20 cellular contexts compared by ENCODE assay signal in the genomic region with DNA sequence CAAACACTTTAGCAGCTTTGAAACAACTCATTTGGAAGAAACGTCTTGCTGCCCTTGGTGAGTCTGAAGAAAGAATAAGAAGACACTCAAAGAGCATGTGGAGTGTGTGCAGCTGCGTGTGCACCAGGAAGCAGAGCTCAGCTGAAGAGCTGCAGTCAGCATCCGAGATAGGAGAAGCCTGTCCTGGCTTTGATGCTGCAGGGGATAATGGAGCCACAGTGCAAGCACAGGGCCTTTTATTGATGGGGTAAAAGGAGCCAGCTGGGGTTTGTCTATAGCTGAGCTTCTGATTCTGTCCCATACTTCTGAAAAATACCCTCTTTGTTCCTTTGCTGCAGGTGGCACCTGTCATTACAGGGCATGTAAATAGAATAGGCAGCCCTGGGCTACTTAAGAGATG.
DNase-seq lines count a peak whose midpoint lies in the region; ATAC-seq and TF ChIP-seq lines count a peak whose summit lies in the region.
"Had no signal": no experiment of that assay in that cellular context is flagged by ENCODE, and none has a peak within 500 bp of the region (broad histone marks: within the 10 kb centered on the region; RNA-seq: fewer than 3 reads in every experiment).

No MANE protein-coding gene starts in this region.

- no peaks in the 10 kb centered on the region for H3K9me3 ChIP-seq in MM.1S (replicated peaks; ENCODE audit: insufficient read depth, low read length)
- H3K9me3 ChIP-seq in mucosa of descending colon, result no peaks in the 10 kb centered on the region
- H3K9me3 ChIP-seq: Peyer's patch, SJSA1 had no signal

- CTCF ChIA-PET in activated CD4-positive, alpha-beta T cell treated with anti-CD3 and anti-CD28 coated beads for 36 hours (lab: Charles Lee), result no interaction called here

- no peaks in the 10 kb centered on the region for H3K27me3 ChIP-seq in MM.1S (replicated peaks; ENCODE audit: insufficient read depth, low read length)
- H3K27me3 ChIP-seq: Peyer's patch, SJSA1 had no signal

- no peak overlapping the region for H3K4me2 ChIP-seq in MM.1S (ENCODE audit: low read depth, low read length)
- H3K4me2 ChIP-seq: GM23338 had no signal

- no peaks in the 10 kb centered on the region for H4K20me1 ChIP-seq in MM.1S (ENCODE audit: insufficient read depth, low read length)

- no peak overlapping the region for H3K27ac Mint-ChIP-seq in activated CD4-positive, alpha-beta T cell treated with anti-CD3 and anti-CD28 coated beads for 36 hours
- H3K27ac Mint-ChIP-seq: CD4-positive, alpha-beta T cell; GM23338; IgD-negative memory B cell had no signal

- no peaks in the 10 kb centered on the region for H3K27me3 Mint-ChIP-seq in activated CD4-positive, alpha-beta T cell treated with anti-CD3 and anti-CD28 coated beads for 36 hours
- H3K27me3 Mint-ChIP-seq: CD4-positive, alpha-beta T cell; IgD-negative memory B cell had no signal

- no peak for ATAC-seq in activated CD4-positive, alpha-beta T cell treated with anti-CD3 and anti-CD28 coated beads for 36 hours
- ATAC-seq in mucosa of descending colon, result no peak
- ATAC-seq: GM23338, HCT116 had no signal

- TF ChIP-seq CTCF in MM.1S (IDR thresholded peaks at IDR 0.05; ENCODE audit: low read length) (no peak), mucosa of descending colon (IDR thresholded peaks at IDR 0.05) (no peak)

- no peaks in the 10 kb centered on the region for H3K79me2 ChIP-seq in MM.1S (ENCODE audit: low read length)

- H2AFZ ChIP-seq in MM.1S (ENCODE audit: low read length), result no peak overlapping the region

- H3K9ac ChIP-seq in MM.1S (ENCODE audit: low read length), result no peak overlapping the region

- no peaks in the 10 kb centered on the region for H3F3A ChIP-seq in MM.1S (ENCODE audit: insufficient read depth, low read length)

- no peaks in the 10 kb centered on the region for H3K36me3 ChIP-seq in MM.1S (replicated peaks; ENCODE audit: insufficient read depth, low read length)
- no peaks in the 10 kb centered on the region for H3K36me3 ChIP-seq in mucosa of descending colon (ENCODE audit: low read depth)
- H3K36me3 ChIP-seq: Peyer's patch, SJSA1 had no signal

- no peaks in the 10 kb centered on the region for H3K4me1 Mint-ChIP-seq in activated CD4-positive, alpha-beta T cell treated with anti-CD3 and anti-CD28 coated beads for 36 hours
- H3K4me1 Mint-ChIP-seq: IgD-negative memory B cell had no signal

- no peak overlapping the region for H3K4me3 Mint-ChIP-seq in activated CD4-positive, alpha-beta T cell treated with anti-CD3 and anti-CD28 coated beads for 36 hours
- H3K4me3 Mint-ChIP-seq: CD4-positive, alpha-beta T cell; GM23338; IgD-negative memory B cell had no signal

- H3K4me3 ChIP-seq in MM.1S (ENCODE audit: low read length), result no peak overlapping the region
- H3K4me3 ChIP-seq in mucosa of descending colon, result no peak overlapping the region
- H3K4me3 ChIP-seq: GM23338, Peyer's patch, SJSA1 had no signal

- no peak overlapping the region for H3K27ac ChIP-seq in MM.1S (ENCODE audit: low read length)
- H3K27ac ChIP-seq: Peyer's patch, SJSA1 had no signal

- no peaks in the 10 kb centered on the region for H3K9me2 ChIP-seq in MM.1S (replicated peaks; ENCODE audit: insufficient read depth, low read length)

- no peaks in the 10 kb centered on the region for H3K36me3 Mint-ChIP-seq in activated CD4-positive, alpha-beta T cell treated with anti-CD3 and anti-CD28 coated beads for 36 hours (ENCODE audit: low read depth)

- DNase-seq in NCI-H1417 (lab: John Stamatoyannopoulos, UW) (peak in 2 of 3 experiments; percentile 19 to 58), NCI-H1417 treated with DMSO at 0.1 percent for 48 hours (lab: John Stamatoyannopoulos, UW) (no peak), MM.1S (peak; percentile 26), globus pallidus (ENCODE audit: low spot score) (peak; percentile 73), pons (ENCODE audit: low spot score) (peak; percentile 84), mucosa of descending colon (no peak)
- DNase-seq in activated CD4-positive, alpha-beta T cell treated with anti-CD3 and anti-CD28 coated beads for 36 hours, result no peak
- DNase-seq in activated CD4-positive, alpha-beta T cell treated with anti-CD3 and anti-CD28 coated beads, Interleukin-2, amount 50 U/mL, for 4 hours, result no peak
- DNase-seq: CD4-positive, alpha-beta T cell; GF-D8; NCI-H2029; NCI-H524 treated with DMSO at 0.1 percent for 48 hours; NK-92 treated with Interleukin-12 subunit alpha and Interleukin-12 subunit beta, amount 100 ng/mL, for 24 hours; Peyer's patch; SW 1271 had no signal

- intact Hi-C loops in activated CD4-positive, alpha-beta T cell treated with anti-CD3 and anti-CD28 coated beads for 36 hours (cut with DNase I, micrococcal nuclease), result no loop called here
- intact Hi-C loops in mucosa of descending colon (cut with DNase I, micrococcal nuclease), result no loop called here

- peaks cover 4% of the 10 kb centered on the region for H3K9me3 Mint-ChIP-seq in activated CD4-positive, alpha-beta T cell treated with anti-CD3 and anti-CD28 coated beads for 36 hours (ENCODE audit: low read depth)

- H3K4me1 ChIP-seq in MM.1S (ENCODE audit: low read length) (peaks cover 15% of the 10 kb centered on the region), mucosa of descending colon (ENCODE audit: low read depth) (no peaks in the 10 kb centered on the region)
- H3K4me1 ChIP-seq: Caco-2, Peyer's patch had no signal

- POLR2A ChIA-PET in activated CD4-positive, alpha-beta T cell treated with anti-CD3 and anti-CD28 coated beads for 36 hours (lab: Charles Lee), result no interaction called here

Comparison
In these comparisons a context has a peak if more than half of its experiments do, and no peak if none do; other contexts are left out.
1. DNase-seq: peak in NCI-H1417 (2 of 3), MM.1S (single experiment), globus pallidus (single experiment) and pons (single experiment); none in NCI-H1417 treated with DMSO at 0.1 percent for 48 hours (single experiment), activated CD4-positive, alpha-beta T cell treated with anti-CD3 and anti-CD28 coated beads for 36 hours (single experiment), activated CD4-positive, alpha-beta T cell treated with anti-CD3 and anti-CD28 coated beads, Interleukin-2, amount 50 U/mL, for 4 hours (0 of 2) and mucosa of descending colon (0 of 3).